In genomic region chr11:16737860-16738197, GRCh38 we compare ENCODE assay signal across 8 cellular contexts. TPM values are rescaled to one million over a fixed set of nuclear protein-coding genes. Genes with fewer than 3 reads are reported as not detected.
DNase-seq lines count a peak whose midpoint lies in the region; ATAC-seq and TF ChIP-seq lines count a peak whose summit lies in the region.

No MANE protein-coding gene starts in this region.

- H3K27ac ChIP-seq in SJSA1 (peak overlapping the region; percentile 94), left ventricle myocardium inferior (replicated peaks) (peak overlapping the region; percentile 94)

- no peaks in the 10 kb centered on the region for H3K9me3 ChIP-seq in SJSA1 (replicated peaks)
- no peaks in the 10 kb centered on the region for H3K9me3 ChIP-seq in left ventricle myocardium inferior (replicated peaks)

- ATAC-seq in GM18909 (IDR thresholded peaks at IDR 0.05; ENCODE audit: poor library complexity, unreplicated experiment): peak; percentile 22
- ATAC-seq in HG02798 (IDR thresholded peaks at IDR 0.05; ENCODE audit: poor library complexity, unreplicated experiment): peak; percentile 10
- no peak for ATAC-seq in stimulated activated naive CD8-positive, alpha-beta T cell treated with anti-CD3 and anti-CD28 coated beads, Interleukin-15, Interleukin-2, amounts not matched to agents 100 U/mL and 50 U/mL, for 24 hours

- no peak for DNase-seq in SJSA1 (ENCODE audit: low read depth in 1 of 2, low spot score in 2 of 2)
- no peak for DNase-seq in left ventricle myocardium inferior
- DNase-seq in stimulated activated naive CD8-positive, alpha-beta T cell treated with anti-CD3 and anti-CD28 coated beads, Interleukin-15, Interleukin-2, amounts not matched to agents 100 U/mL and 50 U/mL, for 24 hours: peak; percentile 18
- no peak for DNase-seq in SIG-M5 treated with dmso at 0.1 percent for 504 hours (lab: John Stamatoyannopoulos, UW; ENCODE audit: unreplicated experiment)
- DNase-seq in NAMALWA (ENCODE audit: low spot score): no peak
- no peak for DNase-seq in amygdala (lab: John Stamatoyannopoulos, UW)

- H3K4me3 ChIP-seq in SJSA1 (peak overlapping the region; percentile 70), left ventricle myocardium inferior (peak overlapping the region; percentile 87)

- H3K36me3 ChIP-seq in SJSA1: peaks cover 39% of the 10 kb centered on the region
- H3K36me3 ChIP-seq in left ventricle myocardium inferior: peaks cover 7% of the 10 kb centered on the region

- no peaks in the 10 kb centered on the region for H3K27me3 ChIP-seq in SJSA1 (replicated peaks)
- H3K27me3 ChIP-seq in left ventricle myocardium inferior (ENCODE audit: low read depth): no peaks in the 10 kb centered on the region

- intact Hi-C loops in left ventricle myocardium inferior (cut with micrococcal nuclease): no loop called here

- H3K4me1 ChIP-seq in SJSA1 (replicated peaks) (peaks cover 12% of the 10 kb centered on the region), left ventricle myocardium inferior (peaks cover 53% of the 10 kb centered on the region)

- no peak for TF ChIP-seq CTCF in left ventricle myocardium inferior (IDR thresholded peaks at IDR 0.05; ENCODE audit: borderline replicate concordance)

RNA-seq across cellular contexts. Expression of gene C11orf58, which starts 0.6 kb away (rescaled TPM):
- total RNA-seq in SJSA1 (2014; rRNA removed; shearing (Covaris generic)): 371 and 395 TPM in 2 replicates
- 105 TPM for total RNA-seq in left ventricle myocardium inferior
